In genomic region chr10:110346914-110347313, GRCh38 we compare ENCODE assay signal across 22 cellular contexts.
"Had no signal": no experiment of that assay in that cellular context is flagged by ENCODE, and none has a peak within 500 bp of the region (broad histone marks: within the 10 kb centered on the region; RNA-seq: fewer than 3 reads in every experiment).

No MANE protein-coding gene starts in this region.

- H3K27me3 ChIP-seq: MG63, SJSA1 had no signal

- H3K36me3 ChIP-seq: MG63, SJSA1 had no signal

- DNase-seq: MG63, NCI-H1048, NCI-H1105, NCI-H1417, NCI-H1436 treated with DMSO at 0.1 percent for 48 hours, NCI-H1694, NCI-H187 treated with DMSO at 0.1 percent for 48 hours, NCI-H2029 treated with DMSO at 0.1 percent for 48 hours, NCI-H2171 treated with DMSO at 0.1 percent for 48 hours, NCI-H345, NCI-H446 treated with DMSO at 0.1 percent for 48 hours, NCI-H510A treated with DMSO at 0.1 percent for 48 hours, NCI-H526, NCI-H82, Right ventricle myocardium superior, RPMI8226, SIG-M5 had no signal

- H3K9me3 ChIP-seq: MG63, SJSA1 had no signal

- H3K27ac ChIP-seq: HL-60, SJSA1, SK-N-MC had no signal

- H3K4me3 ChIP-seq: MG63, SJSA1, SK-N-MC had no signal

- FAIRE-seq: HTR-8/SVneo, RCC 7860 had no signal
